Comparison of ENCODE assay signal across 28 cellular contexts in the genomic region with DNA sequence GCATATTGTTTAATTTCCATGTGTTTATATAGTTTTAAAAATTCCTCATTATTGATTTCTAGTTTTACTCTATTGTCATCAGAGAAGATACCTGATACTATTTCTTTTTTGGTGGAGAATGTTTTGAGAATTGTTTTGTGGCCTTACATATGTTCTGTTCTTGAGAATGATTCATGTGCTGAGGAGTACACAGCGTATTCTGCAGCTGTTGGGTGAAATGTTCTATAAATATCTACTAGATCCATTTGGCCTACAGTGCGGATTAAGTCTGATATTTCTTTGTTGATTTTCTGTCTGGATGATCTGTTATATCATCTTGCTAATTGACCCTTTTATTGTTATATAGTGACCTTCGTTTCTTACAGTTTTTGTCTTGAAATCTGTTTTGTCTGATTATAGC.
DNase-seq lines count a peak whose midpoint lies in the region; ATAC-seq and TF ChIP-seq lines count a peak whose summit lies in the region.
"Had no signal": no experiment of that assay in that cellular context is flagged by ENCODE, and none has a peak within 500 bp of the region (broad histone marks: within the 10 kb centered on the region; RNA-seq: fewer than 3 reads in every experiment).

No MANE protein-coding gene starts in this region.

- peak overlapping the region; percentile 63 for H3K27ac Mint-ChIP-seq in osteocyte (ENCODE audit: unreplicated experiment)
- H3K27ac Mint-ChIP-seq: activated CD4-positive, alpha-beta T cell treated with anti-CD3 and anti-CD28 coated beads, Interleukin-2, amount 10 ng/mL, durations not matched to agents 24 days and 14 days; activated naive CD4-positive, alpha-beta T cell treated with anti-CD3 and anti-CD28 coated beads for 36 hours; naive thymus-derived CD4-positive, alpha-beta T cell had no signal

- DNase-seq in HCEC 1CT (peak; percentile 71), amniotic epithelial cell (ENCODE audit: low read depth) (peak; percentile 37), fibroblast of mammary gland (ENCODE audit: low read depth) (peak; percentile 68), osteocyte (ENCODE audit: extremely low spot score, unreplicated experiment) (no peak), MV-4-11 (lab: John Stamatoyannopoulos, UW) (no peak), NCI-H82 (lab: John Stamatoyannopoulos, UW) (no peak)
- DNase-seq: activated CD4-positive, alpha-beta T cell treated with anti-CD3 and anti-CD28 coated beads, Interleukin-2, amount 10 ng/mL, durations not matched to agents 24 days and 14 days; activated naive CD4-positive, alpha-beta T cell treated with anti-CD3 and anti-CD28 coated beads for 36 hours; activated T-cell treated with anti-CD3 and anti-CD28 coated beads, Interleukin-2, amount 50 U/mL, for 48 hours; aorta; cerebellar nuclear complex; effector memory CD4-positive, alpha-beta T cell; EL; erythroblast; glutamatergic neuron; H9; Kasumi-1; left colon; naive thymus-derived CD4-positive, alpha-beta T cell; NCI-H1092; NCI-H2029; NCI-H774; stimulated activated CD4-positive, alpha-beta T cell treated with anti-CD3 and anti-CD28 coated beads, Interleukin-15, amount 100 ng/mL, for 24 hours; stomach; WERI-Rb-1 had no signal

- H3K4me3 ChIP-seq in fibroblast of mammary gland (ENCODE audit: control insufficient read depth, low read depth, low read length), result no peak overlapping the region
- H3K4me3 ChIP-seq: stomach, tibial nerve had no signal

- H3K4me1 Mint-ChIP-seq in osteocyte (ENCODE audit: unreplicated experiment), result peaks cover 27% of the 10 kb centered on the region
- H3K4me1 Mint-ChIP-seq: activated CD4-positive, alpha-beta T cell treated with anti-CD3 and anti-CD28 coated beads, Interleukin-2, amount 10 ng/mL, durations not matched to agents 24 days and 14 days had no signal

- H3K9me3 Mint-ChIP-seq in osteocyte (ENCODE audit: unreplicated experiment), result no peaks in the 10 kb centered on the region

- no peak overlapping the region for H3K4me3 Mint-ChIP-seq in osteocyte (ENCODE audit: unreplicated experiment)
- H3K4me3 Mint-ChIP-seq: activated CD4-positive, alpha-beta T cell treated with anti-CD3 and anti-CD28 coated beads, Interleukin-2, amount 10 ng/mL, durations not matched to agents 24 days and 14 days; activated naive CD4-positive, alpha-beta T cell treated with anti-CD3 and anti-CD28 coated beads for 36 hours; H9; naive thymus-derived CD4-positive, alpha-beta T cell had no signal

- H3K27me3 Mint-ChIP-seq in osteocyte (ENCODE audit: unreplicated experiment), result no peaks in the 10 kb centered on the region
- H3K27me3 Mint-ChIP-seq: activated CD4-positive, alpha-beta T cell treated with anti-CD3 and anti-CD28 coated beads, Interleukin-2, amount 10 ng/mL, durations not matched to agents 24 days and 14 days; naive thymus-derived CD4-positive, alpha-beta T cell had no signal

- ATAC-seq in GM21528 (IDR thresholded peaks at IDR 0.05; ENCODE audit: low FRiP score, unreplicated experiment) (no peak), GM18520 (IDR thresholded peaks at IDR 0.05; ENCODE audit: unreplicated experiment) (no peak)
- ATAC-seq: left colon; naive thymus-derived CD4-positive, alpha-beta T cell had no signal

- TF ChIP-seq CTCF in fibroblast of mammary gland (conservative IDR thresholded peaks at IDR 0.05; ENCODE audit: control insufficient read depth, insufficient read depth, low read depth, low read length) (no peak), osteocyte (IDR thresholded peaks at IDR 0.05) (no peak)

- H3K36me3 Mint-ChIP-seq in osteocyte (ENCODE audit: unreplicated experiment), result peaks cover 7% of the 10 kb centered on the region

Comparison
In these comparisons a context has a peak if more than half of its experiments do, and no peak if none do; other contexts are left out.
1. DNase-seq: peak in HCEC 1CT (single experiment), amniotic epithelial cell (single experiment) and fibroblast of mammary gland (single experiment); none in osteocyte (single experiment), MV-4-11 (single experiment) and NCI-H82 (single experiment).